ENCODE assay signal across 1 cellular context in the genomic region with DNA sequence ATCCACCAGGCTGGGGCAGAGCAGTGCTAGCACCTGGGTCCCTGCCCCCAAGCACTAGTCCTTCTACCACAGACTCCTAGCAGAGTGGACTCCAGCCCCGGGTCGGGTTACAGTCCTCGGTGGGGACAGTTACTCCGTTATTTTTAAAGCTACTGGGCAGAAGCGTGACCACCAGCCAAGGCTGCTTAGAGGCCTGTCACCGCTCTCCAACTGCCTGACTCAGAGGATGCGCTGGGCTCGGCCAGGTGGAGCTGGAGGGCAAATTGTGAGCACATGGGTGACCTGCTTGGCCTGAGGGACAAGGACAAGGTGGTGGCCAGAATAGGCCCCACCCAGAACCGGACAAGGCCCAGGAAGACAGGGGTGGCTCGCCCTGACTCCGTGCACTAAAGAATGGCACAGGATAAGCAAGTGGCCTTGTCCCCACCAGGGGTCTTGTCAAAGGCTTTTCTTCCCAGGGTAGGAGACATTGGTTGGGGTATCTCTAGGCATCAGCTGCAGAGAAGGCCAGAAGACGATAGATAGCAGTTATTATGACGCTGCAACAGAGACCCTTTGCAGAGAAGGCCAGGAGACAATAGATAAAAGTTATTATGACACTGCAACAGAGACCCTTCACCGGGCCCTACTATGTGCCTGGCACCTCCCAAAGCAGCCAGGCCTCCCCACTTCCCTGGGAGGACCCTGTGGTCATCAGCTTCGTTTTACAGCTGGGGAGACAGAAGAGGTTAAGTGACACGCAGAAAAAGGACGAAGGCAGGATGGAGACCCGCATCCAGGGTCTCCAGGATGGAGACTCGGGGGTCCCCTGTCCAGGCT.
TF ChIP-seq lines count a peak whose summit lies in the region.

No MANE protein-coding gene starts in this region.

TF ChIP-seq in HepG2, 621 proteins besides CTCF, POLR2A, EP300 and RAD21 (continued from another document and continues in another):
- TF ChIP-seq, protein P1, sequence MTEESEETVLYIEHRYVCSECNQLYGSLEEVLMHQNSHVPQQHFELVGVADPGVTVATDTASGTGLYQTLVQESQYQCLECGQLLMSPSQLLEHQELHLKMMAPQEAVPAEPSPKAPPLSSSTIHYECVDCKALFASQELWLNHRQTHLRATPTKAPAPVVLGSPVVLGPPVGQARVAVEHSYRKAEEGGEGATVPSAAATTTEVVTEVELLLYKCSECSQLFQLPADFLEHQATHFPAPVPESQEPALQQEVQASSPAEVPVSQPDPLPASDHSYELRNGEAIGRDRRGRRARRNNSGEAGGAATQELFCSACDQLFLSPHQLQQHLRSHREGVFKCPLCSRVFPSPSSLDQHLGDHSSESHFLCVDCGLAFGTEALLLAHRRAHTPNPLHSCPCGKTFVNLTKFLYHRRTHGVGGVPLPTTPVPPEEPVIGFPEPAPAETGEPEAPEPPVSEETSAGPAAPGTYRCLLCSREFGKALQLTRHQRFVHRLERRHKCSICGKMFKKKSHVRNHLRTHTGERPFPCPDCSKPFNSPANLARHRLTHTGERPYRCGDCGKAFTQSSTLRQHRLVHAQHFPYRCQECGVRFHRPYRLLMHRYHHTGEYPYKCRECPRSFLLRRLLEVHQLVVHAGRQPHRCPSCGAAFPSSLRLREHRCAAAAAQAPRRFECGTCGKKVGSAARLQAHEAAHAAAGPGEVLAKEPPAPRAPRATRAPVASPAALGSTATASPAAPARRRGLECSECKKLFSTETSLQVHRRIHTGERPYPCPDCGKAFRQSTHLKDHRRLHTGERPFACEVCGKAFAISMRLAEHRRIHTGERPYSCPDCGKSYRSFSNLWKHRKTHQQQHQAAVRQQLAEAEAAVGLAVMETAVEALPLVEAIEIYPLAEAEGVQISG (CRISPR knock-in tag; IDR thresholded peaks at IDR 0.05): no peak
- no peak for TF ChIP-seq ZFP36L2 (CRISPR knock-in tag; IDR thresholded peaks at IDR 0.05)
- no peak for TF ChIP-seq ZNF350 (CRISPR knock-in tag; IDR thresholded peaks at IDR 0.05; ENCODE audit: borderline replicate concordance, low read depth)
- TF ChIP-seq, protein P2, sequence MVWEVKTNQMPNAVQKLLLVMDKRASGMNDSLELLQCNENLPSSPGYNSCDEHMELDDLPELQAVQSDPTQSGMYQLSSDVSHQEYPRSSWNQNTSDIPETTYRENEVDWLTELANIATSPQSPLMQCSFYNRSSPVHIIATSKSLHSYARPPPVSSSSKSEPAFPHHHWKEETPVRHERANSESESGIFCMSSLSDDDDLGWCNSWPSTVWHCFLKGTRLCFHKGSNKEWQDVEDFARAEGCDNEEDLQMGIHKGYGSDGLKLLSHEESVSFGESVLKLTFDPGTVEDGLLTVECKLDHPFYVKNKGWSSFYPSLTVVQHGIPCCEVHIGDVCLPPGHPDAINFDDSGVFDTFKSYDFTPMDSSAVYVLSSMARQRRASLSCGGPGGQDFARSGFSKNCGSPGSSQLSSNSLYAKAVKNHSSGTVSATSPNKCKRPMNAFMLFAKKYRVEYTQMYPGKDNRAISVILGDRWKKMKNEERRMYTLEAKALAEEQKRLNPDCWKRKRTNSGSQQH (CRISPR knock-in tag; IDR thresholded peaks at IDR 0.05; ENCODE audit: low read depth): no peak
- TF ChIP-seq RFX5 (IDR thresholded peaks at IDR 0.05; ENCODE audit: low read depth, low read length): no peak
- TF ChIP-seq ZNF333 (CRISPR knock-in tag; IDR thresholded peaks at IDR 0.05; ENCODE audit: borderline replicate concordance): no peak
- no peak for TF ChIP-seq KDM1A (CRISPR knock-in tag; IDR thresholded peaks at IDR 0.05)
- no peak for TF ChIP-seq THYN1 (CRISPR knock-in tag; IDR thresholded peaks at IDR 0.05; ENCODE audit: borderline replicate concordance, low read depth)
- no peak for TF ChIP-seq YEATS4 (CRISPR knock-in tag; IDR thresholded peaks at IDR 0.05; ENCODE audit: borderline replicate concordance)
- TF ChIP-seq, protein P3, sequence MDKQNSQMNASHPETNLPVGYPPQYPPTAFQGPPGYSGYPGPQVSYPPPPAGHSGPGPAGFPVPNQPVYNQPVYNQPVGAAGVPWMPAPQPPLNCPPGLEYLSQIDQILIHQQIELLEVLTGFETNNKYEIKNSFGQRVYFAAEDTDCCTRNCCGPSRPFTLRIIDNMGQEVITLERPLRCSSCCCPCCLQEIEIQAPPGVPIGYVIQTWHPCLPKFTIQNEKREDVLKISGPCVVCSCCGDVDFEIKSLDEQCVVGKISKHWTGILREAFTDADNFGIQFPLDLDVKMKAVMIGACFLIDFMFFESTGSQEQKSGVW (CRISPR knock-in tag; IDR thresholded peaks at IDR 0.05; ENCODE audit: borderline replicate concordance): no peak
- TF ChIP-seq GATAD2A (CRISPR knock-in tag; IDR thresholded peaks at IDR 0.05): no peak; the same call in 1 of the 2 replicates
- TF ChIP-seq, protein P4, sequence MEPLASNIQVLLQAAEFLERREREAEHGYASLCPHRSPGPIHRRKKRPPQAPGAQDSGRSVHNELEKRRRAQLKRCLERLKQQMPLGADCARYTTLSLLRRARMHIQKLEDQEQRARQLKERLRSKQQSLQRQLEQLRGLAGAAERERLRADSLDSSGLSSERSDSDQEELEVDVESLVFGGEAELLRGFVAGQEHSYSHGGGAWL (CRISPR knock-in tag; IDR thresholded peaks at IDR 0.05): no peak
- TF ChIP-seq, protein P5, sequence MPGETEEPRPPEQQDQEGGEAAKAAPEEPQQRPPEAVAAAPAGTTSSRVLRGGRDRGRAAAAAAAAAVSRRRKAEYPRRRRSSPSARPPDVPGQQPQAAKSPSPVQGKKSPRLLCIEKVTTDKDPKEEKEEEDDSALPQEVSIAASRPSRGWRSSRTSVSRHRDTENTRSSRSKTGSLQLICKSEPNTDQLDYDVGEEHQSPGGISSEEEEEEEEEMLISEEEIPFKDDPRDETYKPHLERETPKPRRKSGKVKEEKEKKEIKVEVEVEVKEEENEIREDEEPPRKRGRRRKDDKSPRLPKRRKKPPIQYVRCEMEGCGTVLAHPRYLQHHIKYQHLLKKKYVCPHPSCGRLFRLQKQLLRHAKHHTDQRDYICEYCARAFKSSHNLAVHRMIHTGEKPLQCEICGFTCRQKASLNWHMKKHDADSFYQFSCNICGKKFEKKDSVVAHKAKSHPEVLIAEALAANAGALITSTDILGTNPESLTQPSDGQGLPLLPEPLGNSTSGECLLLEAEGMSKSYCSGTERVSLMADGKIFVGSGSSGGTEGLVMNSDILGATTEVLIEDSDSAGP (CRISPR knock-in tag; IDR thresholded peaks at IDR 0.05; ENCODE audit: borderline replicate concordance): peak; percentile 58; the same call in 1 of the 2 replicates
- peak; percentile 55; the same call in 1 of the 2 replicates for TF ChIP-seq ZNF296 (CRISPR knock-in tag; conservative IDR thresholded peaks at IDR 0.05)
- TF ChIP-seq PRMT3 (CRISPR knock-in tag; IDR thresholded peaks at IDR 0.05; ENCODE audit: borderline replicate concordance, low read depth): no peak
- TF ChIP-seq, protein P6, sequence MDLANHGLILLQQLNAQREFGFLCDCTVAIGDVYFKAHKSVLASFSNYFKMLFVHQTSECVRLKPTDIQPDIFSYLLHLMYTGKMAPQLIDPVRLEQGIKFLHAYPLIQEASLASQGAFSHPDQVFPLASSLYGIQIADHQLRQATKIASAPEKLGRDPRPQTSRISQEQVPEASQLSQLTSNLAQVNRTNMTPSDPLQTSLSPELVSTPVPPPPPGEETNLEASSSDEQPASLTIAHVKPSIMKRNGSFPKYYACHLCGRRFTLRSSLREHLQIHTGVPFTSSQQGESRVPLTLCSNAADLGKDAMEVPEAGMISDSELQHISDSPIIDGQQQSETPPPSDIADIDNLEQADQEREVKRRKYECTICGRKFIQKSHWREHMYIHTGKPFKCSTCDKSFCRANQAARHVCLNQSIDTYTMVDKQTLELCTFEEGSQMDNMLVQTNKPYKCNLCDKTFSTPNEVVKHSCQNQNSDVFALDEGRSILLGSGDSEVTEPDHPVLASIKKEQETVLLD (CRISPR knock-in tag; IDR thresholded peaks at IDR 0.05; ENCODE audit: low read depth): no peak
- TF ChIP-seq ETV6 (CRISPR knock-in tag; conservative IDR thresholded peaks at IDR 0.05): no peak
- TF ChIP-seq THAP11 (CRISPR knock-in tag; IDR thresholded peaks at IDR 0.05): no peak
- TF ChIP-seq SRSF1 (optimal IDR thresholded peaks at IDR 0.05; ENCODE audit: low read depth, low read length): no peak
- no peak for TF ChIP-seq ZNF235 (CRISPR knock-in tag; IDR thresholded peaks at IDR 0.05; ENCODE audit: borderline replicate concordance)
- no peak for TF ChIP-seq MLLT10 (CRISPR knock-in tag; IDR thresholded peaks at IDR 0.05)
- no peak for TF ChIP-seq ZFP1 (CRISPR knock-in tag; IDR thresholded peaks at IDR 0.05)
- no peak for TF ChIP-seq SOX13 (IDR thresholded peaks at IDR 0.05)
- TF ChIP-seq SOX13 (CRISPR knock-in tag; conservative IDR thresholded peaks at IDR 0.05 in 1 of 2, IDR thresholded peaks at IDR 0.05 in 1 of 2): 0 out of 4 replicates have a peak, but pooled peaks of 1 of the 2 experiments have one; percentile 14
- TF ChIP-seq SP4 (CRISPR knock-in tag; IDR thresholded peaks at IDR 0.05): peak; percentile 41; the same call in 1 of the 2 replicates
- no peak for TF ChIP-seq NFE2L2 (IDR thresholded peaks at IDR 0.05; ENCODE audit: low read length)
- TF ChIP-seq, protein P7, sequence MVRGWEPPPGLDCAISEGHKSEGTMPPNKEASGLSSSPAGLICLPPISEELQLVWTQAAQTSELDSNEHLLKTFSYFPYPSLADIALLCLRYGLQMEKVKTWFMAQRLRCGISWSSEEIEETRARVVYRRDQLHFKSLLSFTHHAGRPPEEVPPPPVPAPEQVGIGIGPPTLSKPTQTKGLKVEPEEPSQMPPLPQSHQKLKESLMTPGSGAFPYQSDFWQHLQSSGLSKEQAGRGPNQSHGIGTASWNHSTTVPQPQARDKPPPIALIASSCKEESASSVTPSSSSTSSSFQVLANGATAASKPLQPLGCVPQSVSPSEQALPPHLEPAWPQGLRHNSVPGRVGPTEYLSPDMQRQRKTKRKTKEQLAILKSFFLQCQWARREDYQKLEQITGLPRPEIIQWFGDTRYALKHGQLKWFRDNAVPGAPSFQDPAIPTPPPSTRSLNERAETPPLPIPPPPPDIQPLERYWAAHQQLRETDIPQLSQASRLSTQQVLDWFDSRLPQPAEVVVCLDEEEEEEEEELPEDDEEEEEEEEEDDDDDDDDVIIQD (CRISPR knock-in tag; IDR thresholded peaks at IDR 0.05; ENCODE audit: low read depth): no peak
- TF ChIP-seq ZNF674 (CRISPR knock-in tag; IDR thresholded peaks at IDR 0.05; ENCODE audit: low read depth): no peak
- no peak for TF ChIP-seq NCOA1 (CRISPR knock-in tag; IDR thresholded peaks at IDR 0.05)
- TF ChIP-seq ZNF329 (CRISPR knock-in tag; IDR thresholded peaks at IDR 0.05; ENCODE audit: low read depth): no peak
- no peak for TF ChIP-seq SP140L (CRISPR knock-in tag; IDR thresholded peaks at IDR 0.05; ENCODE audit: borderline replicate concordance)
- TF ChIP-seq ZMYM3 (CRISPR knock-in tag; IDR thresholded peaks at IDR 0.05): peak; percentile 28; the same call in 1 of the 2 replicates
- TF ChIP-seq, protein P8, sequence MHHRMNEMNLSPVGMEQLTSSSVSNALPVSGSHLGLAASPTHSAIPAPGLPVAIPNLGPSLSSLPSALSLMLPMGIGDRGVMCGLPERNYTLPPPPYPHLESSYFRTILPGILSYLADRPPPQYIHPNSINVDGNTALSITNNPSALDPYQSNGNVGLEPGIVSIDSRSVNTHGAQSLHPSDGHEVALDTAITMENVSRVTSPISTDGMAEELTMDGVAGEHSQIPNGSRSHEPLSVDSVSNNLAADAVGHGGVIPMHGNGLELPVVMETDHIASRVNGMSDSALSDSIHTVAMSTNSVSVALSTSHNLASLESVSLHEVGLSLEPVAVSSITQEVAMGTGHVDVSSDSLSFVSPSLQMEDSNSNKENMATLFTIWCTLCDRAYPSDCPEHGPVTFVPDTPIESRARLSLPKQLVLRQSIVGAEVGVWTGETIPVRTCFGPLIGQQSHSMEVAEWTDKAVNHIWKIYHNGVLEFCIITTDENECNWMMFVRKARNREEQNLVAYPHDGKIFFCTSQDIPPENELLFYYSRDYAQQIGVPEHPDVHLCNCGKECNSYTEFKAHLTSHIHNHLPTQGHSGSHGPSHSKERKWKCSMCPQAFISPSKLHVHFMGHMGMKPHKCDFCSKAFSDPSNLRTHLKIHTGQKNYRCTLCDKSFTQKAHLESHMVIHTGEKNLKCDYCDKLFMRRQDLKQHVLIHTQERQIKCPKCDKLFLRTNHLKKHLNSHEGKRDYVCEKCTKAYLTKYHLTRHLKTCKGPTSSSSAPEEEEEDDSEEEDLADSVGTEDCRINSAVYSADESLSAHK (CRISPR knock-in tag; IDR thresholded peaks at IDR 0.05; ENCODE audit: borderline replicate concordance): no peak
- TF ChIP-seq RARA (CRISPR knock-in tag; IDR thresholded peaks at IDR 0.05): no peak
- TF ChIP-seq SOX5 (CRISPR knock-in tag; IDR thresholded peaks at IDR 0.05; ENCODE audit: borderline replicate concordance): no peak
- TF ChIP-seq ZNF33B (CRISPR knock-in tag; IDR thresholded peaks at IDR 0.05): no peak
- no peak for TF ChIP-seq NFIB (CRISPR knock-in tag; IDR thresholded peaks at IDR 0.05; ENCODE audit: borderline replicate concordance)
- no peak for TF ChIP-seq ZNF251 (CRISPR knock-in tag; IDR thresholded peaks at IDR 0.05)
- TF ChIP-seq NFATC3 (CRISPR knock-in tag; IDR thresholded peaks at IDR 0.05): no peak
- no peak for TF ChIP-seq HOXA5 (CRISPR knock-in tag; IDR thresholded peaks at IDR 0.05)
- TF ChIP-seq HOXA7 (CRISPR knock-in tag; IDR thresholded peaks at IDR 0.05): no peak
- TF ChIP-seq SALL1 (CRISPR knock-in tag; IDR thresholded peaks at IDR 0.05): no peak; the same call in 1 of the 2 replicates
- no peak for TF ChIP-seq U2AF2 (IDR thresholded peaks at IDR 0.05; ENCODE audit: low read depth, low read length)
- no peak for TF ChIP-seq HNRNPLL (IDR thresholded peaks at IDR 0.05; ENCODE audit: low read depth, low read length, poor library complexity, severe bottlenecking)
- TF ChIP-seq ZNF510 (CRISPR knock-in tag; IDR thresholded peaks at IDR 0.05; ENCODE audit: low read depth): no peak
- no peak for TF ChIP-seq HHEX (CRISPR knock-in tag; IDR thresholded peaks at IDR 0.05)
- no peak for TF ChIP-seq TAF1 (CRISPR knock-in tag; IDR thresholded peaks at IDR 0.05)
- TF ChIP-seq, protein P9, sequence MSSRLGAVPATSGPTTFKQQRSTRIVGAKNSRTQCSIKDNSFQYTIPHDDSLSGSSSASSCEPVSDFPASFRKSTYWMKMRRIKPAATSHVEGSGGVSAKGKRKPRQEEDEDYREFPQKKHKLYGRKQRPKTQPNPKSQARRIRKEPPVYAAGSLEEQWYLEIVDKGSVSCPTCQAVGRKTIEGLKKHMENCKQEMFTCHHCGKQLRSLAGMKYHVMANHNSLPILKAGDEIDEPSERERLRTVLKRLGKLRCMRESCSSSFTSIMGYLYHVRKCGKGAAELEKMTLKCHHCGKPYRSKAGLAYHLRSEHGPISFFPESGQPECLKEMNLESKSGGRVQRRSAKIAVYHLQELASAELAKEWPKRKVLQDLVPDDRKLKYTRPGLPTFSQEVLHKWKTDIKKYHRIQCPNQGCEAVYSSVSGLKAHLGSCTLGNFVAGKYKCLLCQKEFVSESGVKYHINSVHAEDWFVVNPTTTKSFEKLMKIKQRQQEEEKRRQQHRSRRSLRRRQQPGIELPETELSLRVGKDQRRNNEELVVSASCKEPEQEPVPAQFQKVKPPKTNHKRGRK (CRISPR knock-in tag; IDR thresholded peaks at IDR 0.05): no peak
- TF ChIP-seq ZNF570 (CRISPR knock-in tag; IDR thresholded peaks at IDR 0.05; ENCODE audit: borderline replicate concordance): no peak
- TF ChIP-seq ADNP (CRISPR knock-in tag; IDR thresholded peaks at IDR 0.05): no peak
- TF ChIP-seq ZNF557 (CRISPR knock-in tag; IDR thresholded peaks at IDR 0.05): no peak
- TF ChIP-seq ZNF430 (CRISPR knock-in tag; IDR thresholded peaks at IDR 0.05): no peak
- TF ChIP-seq SMC3 (IDR thresholded peaks at IDR 0.05; ENCODE audit: low read length): no peak
- TF ChIP-seq REPIN1 (CRISPR knock-in tag; IDR thresholded peaks at IDR 0.05; ENCODE audit: borderline replicate concordance, low read depth): no peak
- TF ChIP-seq ZNF562 (CRISPR knock-in tag; IDR thresholded peaks at IDR 0.05; ENCODE audit: borderline replicate concordance): no peak
